1 cellular context compared by ENCODE assay signal in genomic region chr11:75543808-75544207, GRCh38.
TF ChIP-seq lines count a peak whose summit lies in the region.

No MANE protein-coding gene starts in this region.

TF ChIP-seq in GM23338, 12 proteins besides CTCF, POLR2A, EP300 and RAD21 (continued from another document):
- TF ChIP-seq, protein P1, sequence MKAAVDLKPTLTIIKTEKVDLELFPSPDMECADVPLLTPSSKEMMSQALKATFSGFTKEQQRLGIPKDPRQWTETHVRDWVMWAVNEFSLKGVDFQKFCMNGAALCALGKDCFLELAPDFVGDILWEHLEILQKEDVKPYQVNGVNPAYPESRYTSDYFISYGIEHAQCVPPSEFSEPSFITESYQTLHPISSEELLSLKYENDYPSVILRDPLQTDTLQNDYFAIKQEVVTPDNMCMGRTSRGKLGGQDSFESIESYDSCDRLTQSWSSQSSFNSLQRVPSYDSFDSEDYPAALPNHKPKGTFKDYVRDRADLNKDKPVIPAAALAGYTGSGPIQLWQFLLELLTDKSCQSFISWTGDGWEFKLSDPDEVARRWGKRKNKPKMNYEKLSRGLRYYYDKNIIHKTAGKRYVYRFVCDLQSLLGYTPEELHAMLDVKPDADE (IDR thresholded peaks at IDR 0.05), result no peak
- TF ChIP-seq ZNF331 (CRISPR knock-in tag; IDR thresholded peaks at IDR 0.05; ENCODE audit: low read depth) (no peak), NANOG (IDR thresholded peaks at IDR 0.05; ENCODE audit: borderline replicate concordance) (no peak), REST (IDR thresholded peaks at IDR 0.05; ENCODE audit: unreplicated experiment) (no peak), POLR2AphosphoS5 (IDR thresholded peaks at IDR 0.05; ENCODE audit: low read depth) (no peak)
